19 cellular contexts compared by ENCODE assay signal in genomic region chr21:26385721-26386120, GRCh38.
DNase-seq lines count a peak whose midpoint lies in the region; ATAC-seq, FAIRE-seq and TF ChIP-seq lines count a peak whose summit lies in the region.
"Had no signal": no experiment of that assay in that cellular context is flagged by ENCODE, and none has a peak within 500 bp of the region (broad histone marks: within the 10 kb centered on the region; RNA-seq: fewer than 3 reads in every experiment).

No MANE protein-coding gene starts in this region.

- intact Hi-C loops in body of pancreas (cut with DNase I): no loop called here

- H3K4me1 ChIP-seq in body of pancreas: no peaks in the 10 kb centered on the region
- H3K4me1 ChIP-seq: lower lobe of right lung, psoas muscle, tibial nerve had no signal

- TF ChIP-seq CTCF in bronchial epithelial cell (IDR thresholded peaks at IDR 0.05; ENCODE audit: insufficient read depth, low read length, severe bottlenecking): no peak
- TF ChIP-seq CTCF in body of pancreas (IDR thresholded peaks at IDR 0.05): no peak

- FAIRE-seq in bronchial epithelial cell (lab: Jason Lieb, UNC): no peak
- FAIRE-seq: D721Med, HTR-8/SVneo had no signal

- no peaks in the 10 kb centered on the region for H3K36me3 ChIP-seq in bronchial epithelial cell (ENCODE audit: control insufficient read depth, insufficient read depth, low read length)
- H3K36me3 ChIP-seq in body of pancreas (replicated peaks in 1 of 2; ENCODE audit: insufficient read depth in 1 of 2, low read depth in 2 of 2): no peaks in the 10 kb centered on the region
- H3K36me3 ChIP-seq: lower lobe of right lung, SJCRH30, tibial nerve had no signal

- DNase-seq in HCEC 1CT: peak; percentile 17
- peak; percentile 89 to 90 for DNase-seq in NOMO-1 (lab: John Stamatoyannopoulos, UW; ENCODE audit: unreplicated experiment in 2 of 2)
- DNase-seq in bronchial epithelial cell (ENCODE audit: low read depth): peak; percentile 73
- peak; percentile 64 for DNase-seq in renal cortical epithelial cell (ENCODE audit: low read depth)
- no peak for DNase-seq in NCI-H2196 treated with DMSO at 0.1 percent for 48 hours (lab: John Stamatoyannopoulos, UW; ENCODE audit: unreplicated experiment)
- DNase-seq in body of pancreas: no peak
- DNase-seq: activated CD8-positive, alpha-beta memory T cell treated with anti-CD3 and anti-CD28 coated beads, Interleukin-2, amount 50 U/mL, for 4 hours; aorta; lower lobe of right lung; NCI-H1930; NCI-H446 treated with DMSO at 0.1 percent for 48 hours; psoas muscle; SJCRH30; stimulated activated naive B cell treated with anti-CD40 and anti-IgM and Interleukin-4, amounts not matched to agents 10 μg/mL and 1 μg/mL and 100 μg/mL, for 72 hours had no signal

- H3K27ac ChIP-seq in body of pancreas: no peak overlapping the region
- H3K27ac ChIP-seq: lower lobe of right lung, psoas muscle, SJCRH30, tibial nerve had no signal

- H3K27me3 ChIP-seq in bronchial epithelial cell (ENCODE audit: control insufficient read depth, insufficient read depth, low read length) (no peaks in the 10 kb centered on the region), body of pancreas (no peaks in the 10 kb centered on the region)
- H3K27me3 ChIP-seq: SJCRH30, tibial nerve had no signal

- H3K4me3 ChIP-seq in bronchial epithelial cell (ENCODE audit: low read depth, low read length) (no peak overlapping the region), body of pancreas (no peak overlapping the region)
- H3K4me3 ChIP-seq: lower lobe of right lung, psoas muscle, SJCRH30, tibial nerve had no signal

- no peak for ATAC-seq in body of pancreas
- no peak for ATAC-seq in HG02678 (IDR thresholded peaks at IDR 0.05; ENCODE audit: unreplicated experiment)
- ATAC-seq: HCT116; lower lobe of right lung; psoas muscle; stimulated activated naive B cell treated with anti-CD40 and anti-IgM and Interleukin-4, amounts not matched to agents 10 μg/mL and 1 μg/mL and 100 μg/mL, for 72 hours had no signal

- WGBS in body of pancreas, 2 donors: 75 to 87% methylated on average over 3 of the region's 3 CpGs

- H3K9me3 ChIP-seq in body of pancreas: peaks cover 0 to 9% (median 0%) of the 10 kb centered on the region in 3 donors
- H3K9me3 ChIP-seq: lower lobe of right lung, psoas muscle, tibial nerve had no signal

- no peak for TF ChIP-seq POLR2A in body of pancreas (IDR thresholded peaks at IDR 0.05)

Comparison
In these comparisons a context has a peak if more than half of its experiments do, and no peak if none do; other contexts are left out.
1. DNase-seq: peak in HCEC 1CT (single experiment), NOMO-1 (2 of 2), bronchial epithelial cell (single experiment) and renal cortical epithelial cell (single experiment); none in NCI-H2196 treated with DMSO at 0.1 percent for 48 hours (single experiment) and body of pancreas (0 of 4).